Comparison of ENCODE assay signal across 8 cellular contexts in genomic region chr16:88527186-88527936, GRCh38. TPM values are rescaled to one million over a fixed set of nuclear protein-coding genes. Genes with fewer than 3 reads are reported as not detected.
A peak's percentile ranks its signal among the peaks of the same experiment; 100 is the strongest.
DNase-seq lines count a peak whose midpoint lies in the region; ATAC-seq and TF ChIP-seq lines count a peak whose summit lies in the region.

No MANE protein-coding gene starts in this region.

- peak; percentile 91 for TF ChIP-seq CTCF in GM12875 (IDR thresholded peaks at IDR 0.05; ENCODE audit: borderline replicate concordance, insufficient read depth, low read depth, low read length)

- DNase-seq in 8988T: peak; percentile 99
- DNase-seq in RPMI7951 (ENCODE audit: low read depth): peak; percentile 34
- peak; percentile 44 for DNase-seq in activated gamma-delta T cell treated with anti-CD3 and anti-CD28 coated beads, Interleukin-2, amount 50 U/mL, for 16 hours (ENCODE audit: low read depth)
- DNase-seq in germinal center (ENCODE audit: low spot score): peak; percentile 71
- peak; percentile 85 for DNase-seq in retina

- no peak overlapping the region for H3K4me3 ChIP-seq in GM12875 (ENCODE audit: low read depth, low read length)

- ATAC-seq in HG03571 (IDR thresholded peaks at IDR 0.05; ENCODE audit: unreplicated experiment): no peak
- ATAC-seq in HG03521 (IDR thresholded peaks at IDR 0.05; ENCODE audit: unreplicated experiment): no peak

RNA-seq across cellular contexts. Expression of gene ZC3H18, which starts 42.8 kb away (rescaled TPM):
- 6.4 and 7.9 TPM in 2 replicates for total RNA-seq in RPMI7951 (2014; rRNA removed; shearing (Covaris generic))

Comparison
In these comparisons a context has a peak if more than half of its experiments do, and no peak if none do; other contexts are left out.
1. DNase-seq: peak in every context shown above with its lines; median percentile 99 in 8988T; 85 in retina; 71 in germinal center; 44 in activated gamma-delta T cell treated with anti-CD3 and anti-CD28 coated beads, Interleukin-2, amount 50 U/mL, for 16 hours; 34 in RPMI7951.